In genomic region chr3:179336345-179336929, GRCh38 we compare ENCODE assay signal across 1 cellular context.
TF ChIP-seq lines count a peak whose summit lies in the region.

No MANE protein-coding gene starts in this region.

TF ChIP-seq in K562, 482 proteins besides CTCF, POLR2A, EP300 and RAD21 (continued from another document):
- no peak for TF ChIP-seq CHD7 (IDR thresholded peaks at IDR 0.05; ENCODE audit: low read depth, low read length)
- no peak for TF ChIP-seq ZFP36 (IDR thresholded peaks at IDR 0.05; ENCODE audit: low read depth, low read length, partially characterized antibody)
- TF ChIP-seq ZNF408 (CRISPR knock-in tag; IDR thresholded peaks at IDR 0.05; ENCODE audit: low read depth), result no peak
- peak; percentile 32 for TF ChIP-seq HDAC3 (IDR thresholded peaks at IDR 0.05; ENCODE audit: borderline replicate concordance, partially characterized antibody)
- no peak for TF ChIP-seq ZNF655 (CRISPR knock-in tag; IDR thresholded peaks at IDR 0.05)
- TF ChIP-seq SMAD1 (IDR thresholded peaks at IDR 0.05; ENCODE audit: low read depth, low read length, partially characterized antibody), result no peak
- TF ChIP-seq TFE3 (CRISPR knock-in tag; IDR thresholded peaks at IDR 0.05), result no peak
- no peak for TF ChIP-seq STAT5B (CRISPR knock-in tag; IDR thresholded peaks at IDR 0.05)
- TF ChIP-seq NFIC (IDR thresholded peaks at IDR 0.05), result no peak
- no peak for TF ChIP-seq TCF7L2 (IDR thresholded peaks at IDR 0.05; ENCODE audit: low read depth, low read length)
- TF ChIP-seq ZNF395 (CRISPR knock-in tag; IDR thresholded peaks at IDR 0.05), result no peak
- no peak for TF ChIP-seq MEF2D (tag; conservative IDR thresholded peaks at IDR 0.05; ENCODE audit: low read depth)
- TF ChIP-seq SMARCE1 (IDR thresholded peaks at IDR 0.05), result no peak
- no peak for TF ChIP-seq ZNF324 (CRISPR knock-in tag; IDR thresholded peaks at IDR 0.05)
- no peak for TF ChIP-seq ZNF217 (CRISPR knock-in tag; IDR thresholded peaks at IDR 0.05)
- TF ChIP-seq NELFE (IDR thresholded peaks at IDR 0.05; ENCODE audit: insufficient read depth, insufficient read length), result no peak
- TF ChIP-seq CREB5 (CRISPR knock-in tag; IDR thresholded peaks at IDR 0.05), result no peak
- no peak for TF ChIP-seq ZNF778 (CRISPR knock-in tag; IDR thresholded peaks at IDR 0.05)
